In the genomic region with DNA sequence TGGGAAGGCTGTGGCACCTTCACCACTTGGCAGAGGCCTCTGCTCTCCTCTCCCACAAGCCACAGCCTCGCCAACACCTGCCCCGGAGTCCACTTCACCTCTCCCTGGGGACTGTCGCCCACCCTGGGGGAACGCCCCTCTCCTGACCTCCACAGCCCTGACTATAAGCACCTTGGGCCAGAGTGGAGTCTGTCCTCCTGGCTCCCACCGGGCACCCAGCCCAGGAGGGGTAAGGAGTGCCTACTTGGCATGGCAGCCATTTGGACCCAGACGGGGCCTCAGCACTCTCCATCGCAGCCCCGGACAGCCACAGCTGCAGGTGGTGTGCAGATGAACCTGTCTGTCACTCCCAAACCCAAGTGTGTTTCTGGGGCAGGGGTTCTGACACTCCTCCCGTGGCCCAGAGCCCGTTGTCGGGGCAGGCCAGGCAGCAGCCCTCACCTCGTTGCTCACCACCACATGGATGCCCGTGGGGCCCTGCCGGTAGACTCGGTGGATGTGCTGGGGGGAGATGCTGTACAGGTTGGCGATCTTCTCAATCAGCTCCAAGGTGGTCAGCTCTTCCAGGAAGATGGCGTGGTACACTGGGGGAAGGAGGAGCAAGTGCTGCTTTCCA, we compare ENCODE assay signal across 23 cellular contexts. TPM values are rescaled to one million over a fixed set of nuclear protein-coding genes. Genes with fewer than 3 reads are reported as not detected.
"Had no signal": no experiment of that assay in that cellular context is flagged by ENCODE, and none has a peak within 500 bp of the region (broad histone marks: within the 10 kb centered on the region; RNA-seq: fewer than 3 reads in every experiment).

No MANE protein-coding gene starts in this region.

- H3K9me3 ChIP-seq: esophagus muscularis mucosa, gastrocnemius medialis, left lung, psoas muscle, suprapubic skin, tibial artery, upper lobe of right lung, vagina had no signal

- H3K4me1 ChIP-seq: gastrocnemius medialis, left lung, parathyroid adenoma, psoas muscle, suprapubic skin, tibial artery, upper lobe of right lung, vagina had no signal

- H3K4me3 ChIP-seq: esophagus muscularis mucosa, gastrocnemius medialis, left lung, lung, psoas muscle, suprapubic skin, tibial artery, upper lobe of right lung, vagina had no signal

- H3K4me1 Mint-ChIP-seq: naive B cell had no signal

- H3K36me3 Mint-ChIP-seq: naive B cell had no signal

- H3K9me3 Mint-ChIP-seq: naive B cell, nephron had no signal

- DNase-seq: effector memory CD4-positive, alpha-beta T cell; gastrocnemius medialis; islet precursor cell; left lung; mesenchymal stem cell; midbrain; naive B cell; retina; stimulated activated CD4-positive, alpha-beta T cell treated with anti-CD3 and anti-CD28 coated beads, Interleukin-2, amount 100 ng/mL, for 24 hours; stimulated activated CD4-positive, alpha-beta T cell treated with anti-CD3 and anti-CD28 coated beads, Interleukin-4, amount 100 ng/mL, for 4 hours; stimulated activated naive CD4-positive, alpha-beta T cell had no signal

- ATAC-seq: gastrocnemius medialis, left lung, psoas muscle, sciatic nerve, upper lobe of right lung had no signal

- H3K36me3 ChIP-seq: esophagus muscularis mucosa, gastrocnemius medialis, upper lobe of right lung, vagina had no signal

- H3K4me3 Mint-ChIP-seq: nephron had no signal

- H3K27ac ChIP-seq: epithelial cell of prostate, esophagus muscularis mucosa, gastrocnemius medialis, left lung, parathyroid adenoma, psoas muscle, suprapubic skin, tibial artery, upper lobe of right lung, vagina had no signal

RNA-seq across cellular contexts. Expression of gene TFCP2L1, which starts 53.5 kb away (rescaled TPM):
- total RNA-seq: fibroblast of villous mesenchyme had no signal
